1 cellular context compared by ENCODE assay signal in the genomic region with DNA sequence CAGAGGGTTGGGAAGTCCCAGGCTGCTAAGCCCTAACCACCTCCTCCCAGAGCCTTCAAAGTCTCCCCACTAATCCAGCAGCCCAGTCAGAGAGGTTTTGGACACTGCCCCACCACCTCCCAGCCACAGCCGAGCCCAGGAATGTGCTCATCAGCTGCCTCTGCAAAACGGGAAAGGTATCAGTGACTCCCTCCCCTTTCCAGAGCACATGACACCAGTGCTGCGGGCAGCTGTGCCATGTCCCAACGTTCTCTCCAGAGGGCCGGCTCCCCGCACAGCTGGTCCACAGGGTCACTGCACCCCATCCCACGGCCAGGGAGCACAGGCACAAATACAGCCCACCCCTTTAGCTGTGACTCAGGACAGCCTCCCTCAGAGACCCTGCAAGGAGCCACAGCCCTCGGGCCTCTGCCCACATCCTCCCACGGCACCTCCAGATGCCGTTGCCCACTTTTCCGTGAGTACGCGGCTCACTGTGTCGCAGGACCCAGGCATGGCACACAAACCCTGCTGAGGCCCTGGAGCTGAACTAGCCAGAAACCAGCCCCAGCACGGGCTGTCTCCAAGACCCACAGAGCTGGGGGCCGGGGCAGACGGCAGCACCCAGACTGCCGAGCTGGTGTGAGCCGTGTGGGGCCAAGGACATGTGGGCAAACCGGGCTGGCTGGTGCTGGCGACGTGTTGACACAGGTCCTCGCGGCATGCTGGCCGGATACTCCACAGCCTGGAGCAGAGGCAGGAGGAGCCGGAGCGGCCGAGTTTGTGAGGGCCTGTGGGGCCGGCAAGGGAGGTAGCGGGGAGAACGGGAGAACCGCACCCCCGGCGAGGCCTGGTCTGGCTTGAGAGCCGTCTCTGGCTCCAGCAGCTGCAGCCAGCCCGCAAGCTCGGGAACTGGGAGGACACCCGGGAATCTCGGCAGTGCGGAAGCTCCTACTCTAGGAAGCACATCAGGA.
TF ChIP-seq lines count a peak whose summit lies in the region.

No MANE protein-coding gene starts in this region.

TF ChIP-seq in HepG2, 621 proteins besides CTCF, POLR2A, EP300 and RAD21 (continued from another document and continues in another):
- TF ChIP-seq MEIS2 (CRISPR knock-in tag; IDR thresholded peaks at IDR 0.05), result no peak
- TF ChIP-seq GPN1 (CRISPR knock-in tag; IDR thresholded peaks at IDR 0.05; ENCODE audit: borderline replicate concordance), result no peak
- no peak for TF ChIP-seq ZNF333 (CRISPR knock-in tag; IDR thresholded peaks at IDR 0.05; ENCODE audit: borderline replicate concordance)
- TF ChIP-seq, protein P1, sequence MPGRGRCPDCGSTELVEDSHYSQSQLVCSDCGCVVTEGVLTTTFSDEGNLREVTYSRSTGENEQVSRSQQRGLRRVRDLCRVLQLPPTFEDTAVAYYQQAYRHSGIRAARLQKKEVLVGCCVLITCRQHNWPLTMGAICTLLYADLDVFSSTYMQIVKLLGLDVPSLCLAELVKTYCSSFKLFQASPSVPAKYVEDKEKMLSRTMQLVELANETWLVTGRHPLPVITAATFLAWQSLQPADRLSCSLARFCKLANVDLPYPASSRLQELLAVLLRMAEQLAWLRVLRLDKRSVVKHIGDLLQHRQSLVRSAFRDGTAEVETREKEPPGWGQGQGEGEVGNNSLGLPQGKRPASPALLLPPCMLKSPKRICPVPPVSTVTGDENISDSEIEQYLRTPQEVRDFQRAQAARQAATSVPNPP (CRISPR knock-in tag; IDR thresholded peaks at IDR 0.05), result no peak
- no peak for TF ChIP-seq PPARG (CRISPR knock-in tag; conservative IDR thresholded peaks at IDR 0.05)
- TF ChIP-seq, protein P2, sequence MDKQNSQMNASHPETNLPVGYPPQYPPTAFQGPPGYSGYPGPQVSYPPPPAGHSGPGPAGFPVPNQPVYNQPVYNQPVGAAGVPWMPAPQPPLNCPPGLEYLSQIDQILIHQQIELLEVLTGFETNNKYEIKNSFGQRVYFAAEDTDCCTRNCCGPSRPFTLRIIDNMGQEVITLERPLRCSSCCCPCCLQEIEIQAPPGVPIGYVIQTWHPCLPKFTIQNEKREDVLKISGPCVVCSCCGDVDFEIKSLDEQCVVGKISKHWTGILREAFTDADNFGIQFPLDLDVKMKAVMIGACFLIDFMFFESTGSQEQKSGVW (CRISPR knock-in tag; IDR thresholded peaks at IDR 0.05; ENCODE audit: borderline replicate concordance), result no peak
- TF ChIP-seq, protein P3, sequence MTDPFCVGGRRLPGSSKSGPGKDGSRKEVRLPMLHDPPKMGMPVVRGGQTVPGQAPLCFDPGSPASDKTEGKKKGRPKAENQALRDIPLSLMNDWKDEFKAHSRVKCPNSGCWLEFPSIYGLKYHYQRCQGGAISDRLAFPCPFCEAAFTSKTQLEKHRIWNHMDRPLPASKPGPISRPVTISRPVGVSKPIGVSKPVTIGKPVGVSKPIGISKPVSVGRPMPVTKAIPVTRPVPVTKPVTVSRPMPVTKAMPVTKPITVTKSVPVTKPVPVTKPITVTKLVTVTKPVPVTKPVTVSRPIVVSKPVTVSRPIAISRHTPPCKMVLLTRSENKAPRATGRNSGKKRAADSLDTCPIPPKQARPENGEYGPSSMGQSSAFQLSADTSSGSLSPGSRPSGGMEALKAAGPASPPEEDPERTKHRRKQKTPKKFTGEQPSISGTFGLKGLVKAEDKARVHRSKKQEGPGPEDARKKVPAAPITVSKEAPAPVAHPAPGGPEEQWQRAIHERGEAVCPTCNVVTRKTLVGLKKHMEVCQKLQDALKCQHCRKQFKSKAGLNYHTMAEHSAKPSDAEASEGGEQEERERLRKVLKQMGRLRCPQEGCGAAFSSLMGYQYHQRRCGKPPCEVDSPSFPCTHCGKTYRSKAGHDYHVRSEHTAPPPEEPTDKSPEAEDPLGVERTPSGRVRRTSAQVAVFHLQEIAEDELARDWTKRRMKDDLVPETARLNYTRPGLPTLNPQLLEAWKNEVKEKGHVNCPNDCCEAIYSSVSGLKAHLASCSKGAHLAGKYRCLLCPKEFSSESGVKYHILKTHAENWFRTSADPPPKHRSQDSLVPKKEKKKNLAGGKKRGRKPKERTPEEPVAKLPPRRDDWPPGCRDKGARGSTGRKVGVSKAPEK (CRISPR knock-in tag; IDR thresholded peaks at IDR 0.05; ENCODE audit: borderline replicate concordance), result no peak
- no peak for TF ChIP-seq ZNF550 (CRISPR knock-in tag; IDR thresholded peaks at IDR 0.05; ENCODE audit: borderline replicate concordance)
- TF ChIP-seq, protein P4, sequence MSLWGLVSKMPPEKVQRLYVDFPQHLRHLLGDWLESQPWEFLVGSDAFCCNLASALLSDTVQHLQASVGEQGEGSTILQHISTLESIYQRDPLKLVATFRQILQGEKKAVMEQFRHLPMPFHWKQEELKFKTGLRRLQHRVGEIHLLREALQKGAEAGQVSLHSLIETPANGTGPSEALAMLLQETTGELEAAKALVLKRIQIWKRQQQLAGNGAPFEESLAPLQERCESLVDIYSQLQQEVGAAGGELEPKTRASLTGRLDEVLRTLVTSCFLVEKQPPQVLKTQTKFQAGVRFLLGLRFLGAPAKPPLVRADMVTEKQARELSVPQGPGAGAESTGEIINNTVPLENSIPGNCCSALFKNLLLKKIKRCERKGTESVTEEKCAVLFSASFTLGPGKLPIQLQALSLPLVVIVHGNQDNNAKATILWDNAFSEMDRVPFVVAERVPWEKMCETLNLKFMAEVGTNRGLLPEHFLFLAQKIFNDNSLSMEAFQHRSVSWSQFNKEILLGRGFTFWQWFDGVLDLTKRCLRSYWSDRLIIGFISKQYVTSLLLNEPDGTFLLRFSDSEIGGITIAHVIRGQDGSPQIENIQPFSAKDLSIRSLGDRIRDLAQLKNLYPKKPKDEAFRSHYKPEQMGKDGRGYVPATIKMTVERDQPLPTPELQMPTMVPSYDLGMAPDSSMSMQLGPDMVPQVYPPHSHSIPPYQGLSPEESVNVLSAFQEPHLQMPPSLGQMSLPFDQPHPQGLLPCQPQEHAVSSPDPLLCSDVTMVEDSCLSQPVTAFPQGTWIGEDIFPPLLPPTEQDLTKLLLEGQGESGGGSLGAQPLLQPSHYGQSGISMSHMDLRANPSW (CRISPR knock-in tag; IDR thresholded peaks at IDR 0.05; ENCODE audit: borderline replicate concordance), result no peak
- TF ChIP-seq, protein P5, sequence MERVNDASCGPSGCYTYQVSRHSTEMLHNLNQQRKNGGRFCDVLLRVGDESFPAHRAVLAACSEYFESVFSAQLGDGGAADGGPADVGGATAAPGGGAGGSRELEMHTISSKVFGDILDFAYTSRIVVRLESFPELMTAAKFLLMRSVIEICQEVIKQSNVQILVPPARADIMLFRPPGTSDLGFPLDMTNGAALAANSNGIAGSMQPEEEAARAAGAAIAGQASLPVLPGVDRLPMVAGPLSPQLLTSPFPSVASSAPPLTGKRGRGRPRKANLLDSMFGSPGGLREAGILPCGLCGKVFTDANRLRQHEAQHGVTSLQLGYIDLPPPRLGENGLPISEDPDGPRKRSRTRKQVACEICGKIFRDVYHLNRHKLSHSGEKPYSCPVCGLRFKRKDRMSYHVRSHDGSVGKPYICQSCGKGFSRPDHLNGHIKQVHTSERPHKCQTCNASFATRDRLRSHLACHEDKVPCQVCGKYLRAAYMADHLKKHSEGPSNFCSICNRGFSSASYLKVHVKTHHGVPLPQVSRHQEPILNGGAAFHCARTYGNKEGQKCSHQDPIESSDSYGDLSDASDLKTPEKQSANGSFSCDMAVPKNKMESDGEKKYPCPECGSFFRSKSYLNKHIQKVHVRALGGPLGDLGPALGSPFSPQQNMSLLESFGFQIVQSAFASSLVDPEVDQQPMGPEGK (CRISPR knock-in tag; IDR thresholded peaks at IDR 0.05), result no peak
- TF ChIP-seq MBD4 (IDR thresholded peaks at IDR 0.05; ENCODE audit: borderline replicate concordance, low read length), result no peak
- TF ChIP-seq ZBTB7A (CRISPR knock-in tag; IDR thresholded peaks at IDR 0.05), result no peak
- no peak for TF ChIP-seq REPIN1 (CRISPR knock-in tag; IDR thresholded peaks at IDR 0.05; ENCODE audit: borderline replicate concordance, low read depth)
- no peak for TF ChIP-seq ZNF557 (CRISPR knock-in tag; IDR thresholded peaks at IDR 0.05)
- TF ChIP-seq ZNF891 (CRISPR knock-in tag; IDR thresholded peaks at IDR 0.05), result peak; percentile 66; the same call in 1 of the 2 replicates
- no peak for TF ChIP-seq THYN1 (CRISPR knock-in tag; IDR thresholded peaks at IDR 0.05; ENCODE audit: borderline replicate concordance, low read depth)
- TF ChIP-seq KAT8 (CRISPR knock-in tag; IDR thresholded peaks at IDR 0.05), result no peak
- 0 out of 2 replicates have a peak, but pooled peaks have one; percentile 23 for TF ChIP-seq ZNF598 (CRISPR knock-in tag; IDR thresholded peaks at IDR 0.05; ENCODE audit: borderline replicate concordance)
- no peak for TF ChIP-seq MIER2 (CRISPR knock-in tag; IDR thresholded peaks at IDR 0.05)
- no peak for TF ChIP-seq ZFP1 (CRISPR knock-in tag; IDR thresholded peaks at IDR 0.05)
- TF ChIP-seq RFXANK (CRISPR knock-in tag; IDR thresholded peaks at IDR 0.05), result no peak
- TF ChIP-seq, protein P6, sequence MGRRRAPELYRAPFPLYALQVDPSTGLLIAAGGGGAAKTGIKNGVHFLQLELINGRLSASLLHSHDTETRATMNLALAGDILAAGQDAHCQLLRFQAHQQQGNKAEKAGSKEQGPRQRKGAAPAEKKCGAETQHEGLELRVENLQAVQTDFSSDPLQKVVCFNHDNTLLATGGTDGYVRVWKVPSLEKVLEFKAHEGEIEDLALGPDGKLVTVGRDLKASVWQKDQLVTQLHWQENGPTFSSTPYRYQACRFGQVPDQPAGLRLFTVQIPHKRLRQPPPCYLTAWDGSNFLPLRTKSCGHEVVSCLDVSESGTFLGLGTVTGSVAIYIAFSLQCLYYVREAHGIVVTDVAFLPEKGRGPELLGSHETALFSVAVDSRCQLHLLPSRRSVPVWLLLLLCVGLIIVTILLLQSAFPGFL (CRISPR knock-in tag; IDR thresholded peaks at IDR 0.05), result no peak
- no peak for TF ChIP-seq JUNB (CRISPR knock-in tag; IDR thresholded peaks at IDR 0.05; ENCODE audit: borderline replicate concordance)
- TF ChIP-seq ZNF501 (CRISPR knock-in tag; IDR thresholded peaks at IDR 0.05), result no peak
- TF ChIP-seq ZNF75D (CRISPR knock-in tag; IDR thresholded peaks at IDR 0.05; ENCODE audit: borderline replicate concordance), result no peak
- TF ChIP-seq, protein P7, sequence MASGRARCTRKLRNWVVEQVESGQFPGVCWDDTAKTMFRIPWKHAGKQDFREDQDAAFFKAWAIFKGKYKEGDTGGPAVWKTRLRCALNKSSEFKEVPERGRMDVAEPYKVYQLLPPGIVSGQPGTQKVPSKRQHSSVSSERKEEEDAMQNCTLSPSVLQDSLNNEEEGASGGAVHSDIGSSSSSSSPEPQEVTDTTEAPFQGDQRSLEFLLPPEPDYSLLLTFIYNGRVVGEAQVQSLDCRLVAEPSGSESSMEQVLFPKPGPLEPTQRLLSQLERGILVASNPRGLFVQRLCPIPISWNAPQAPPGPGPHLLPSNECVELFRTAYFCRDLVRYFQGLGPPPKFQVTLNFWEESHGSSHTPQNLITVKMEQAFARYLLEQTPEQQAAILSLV (CRISPR knock-in tag; IDR thresholded peaks at IDR 0.05; ENCODE audit: borderline replicate concordance), result no peak
- TF ChIP-seq, protein P8, sequence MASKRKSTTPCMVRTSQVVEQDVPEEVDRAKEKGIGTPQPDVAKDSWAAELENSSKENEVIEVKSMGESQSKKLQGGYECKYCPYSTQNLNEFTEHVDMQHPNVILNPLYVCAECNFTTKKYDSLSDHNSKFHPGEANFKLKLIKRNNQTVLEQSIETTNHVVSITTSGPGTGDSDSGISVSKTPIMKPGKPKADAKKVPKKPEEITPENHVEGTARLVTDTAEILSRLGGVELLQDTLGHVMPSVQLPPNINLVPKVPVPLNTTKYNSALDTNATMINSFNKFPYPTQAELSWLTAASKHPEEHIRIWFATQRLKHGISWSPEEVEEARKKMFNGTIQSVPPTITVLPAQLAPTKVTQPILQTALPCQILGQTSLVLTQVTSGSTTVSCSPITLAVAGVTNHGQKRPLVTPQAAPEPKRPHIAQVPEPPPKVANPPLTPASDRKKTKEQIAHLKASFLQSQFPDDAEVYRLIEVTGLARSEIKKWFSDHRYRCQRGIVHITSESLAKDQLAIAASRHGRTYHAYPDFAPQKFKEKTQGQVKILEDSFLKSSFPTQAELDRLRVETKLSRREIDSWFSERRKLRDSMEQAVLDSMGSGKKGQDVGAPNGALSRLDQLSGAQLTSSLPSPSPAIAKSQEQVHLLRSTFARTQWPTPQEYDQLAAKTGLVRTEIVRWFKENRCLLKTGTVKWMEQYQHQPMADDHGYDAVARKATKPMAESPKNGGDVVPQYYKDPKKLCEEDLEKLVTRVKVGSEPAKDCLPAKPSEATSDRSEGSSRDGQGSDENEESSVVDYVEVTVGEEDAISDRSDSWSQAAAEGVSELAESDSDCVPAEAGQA (IDR thresholded peaks at IDR 0.05; ENCODE audit: low read depth), result no peak
- TF ChIP-seq, protein P8 (CRISPR knock-in tag; IDR thresholded peaks at IDR 0.05; ENCODE audit: borderline replicate concordance), result no peak
- TF ChIP-seq, protein P9, sequence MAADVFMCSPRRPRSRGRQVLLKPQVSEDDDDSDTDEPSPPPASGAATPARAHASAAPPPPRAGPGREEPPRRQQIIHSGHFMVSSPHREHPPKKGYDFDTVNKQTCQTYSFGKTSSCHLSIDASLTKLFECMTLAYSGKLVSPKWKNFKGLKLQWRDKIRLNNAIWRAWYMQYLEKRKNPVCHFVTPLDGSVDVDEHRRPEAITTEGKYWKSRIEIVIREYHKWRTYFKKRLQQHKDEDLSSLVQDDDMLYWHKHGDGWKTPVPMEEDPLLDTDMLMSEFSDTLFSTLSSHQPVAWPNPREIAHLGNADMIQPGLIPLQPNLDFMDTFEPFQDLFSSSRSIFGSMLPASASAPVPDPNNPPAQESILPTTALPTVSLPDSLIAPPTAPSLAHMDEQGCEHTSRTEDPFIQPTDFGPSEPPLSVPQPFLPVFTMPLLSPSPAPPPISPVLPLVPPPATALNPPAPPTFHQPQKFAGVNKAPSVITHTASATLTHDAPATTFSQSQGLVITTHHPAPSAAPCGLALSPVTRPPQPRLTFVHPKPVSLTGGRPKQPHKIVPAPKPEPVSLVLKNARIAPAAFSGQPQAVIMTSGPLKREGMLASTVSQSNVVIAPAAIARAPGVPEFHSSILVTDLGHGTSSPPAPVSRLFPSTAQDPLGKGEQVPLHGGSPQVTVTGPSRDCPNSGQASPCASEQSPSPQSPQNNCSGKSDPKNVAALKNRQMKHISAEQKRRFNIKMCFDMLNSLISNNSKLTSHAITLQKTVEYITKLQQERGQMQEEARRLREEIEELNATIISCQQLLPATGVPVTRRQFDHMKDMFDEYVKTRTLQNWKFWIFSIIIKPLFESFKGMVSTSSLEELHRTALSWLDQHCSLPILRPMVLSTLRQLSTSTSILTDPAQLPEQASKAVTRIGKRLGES (CRISPR knock-in tag; IDR thresholded peaks at IDR 0.05; ENCODE audit: borderline replicate concordance), result no peak
- no peak for TF ChIP-seq GTF3A (CRISPR knock-in tag; conservative IDR thresholded peaks at IDR 0.05)
